Comparison of ENCODE assay signal across 20 cellular contexts in the genomic region with DNA sequence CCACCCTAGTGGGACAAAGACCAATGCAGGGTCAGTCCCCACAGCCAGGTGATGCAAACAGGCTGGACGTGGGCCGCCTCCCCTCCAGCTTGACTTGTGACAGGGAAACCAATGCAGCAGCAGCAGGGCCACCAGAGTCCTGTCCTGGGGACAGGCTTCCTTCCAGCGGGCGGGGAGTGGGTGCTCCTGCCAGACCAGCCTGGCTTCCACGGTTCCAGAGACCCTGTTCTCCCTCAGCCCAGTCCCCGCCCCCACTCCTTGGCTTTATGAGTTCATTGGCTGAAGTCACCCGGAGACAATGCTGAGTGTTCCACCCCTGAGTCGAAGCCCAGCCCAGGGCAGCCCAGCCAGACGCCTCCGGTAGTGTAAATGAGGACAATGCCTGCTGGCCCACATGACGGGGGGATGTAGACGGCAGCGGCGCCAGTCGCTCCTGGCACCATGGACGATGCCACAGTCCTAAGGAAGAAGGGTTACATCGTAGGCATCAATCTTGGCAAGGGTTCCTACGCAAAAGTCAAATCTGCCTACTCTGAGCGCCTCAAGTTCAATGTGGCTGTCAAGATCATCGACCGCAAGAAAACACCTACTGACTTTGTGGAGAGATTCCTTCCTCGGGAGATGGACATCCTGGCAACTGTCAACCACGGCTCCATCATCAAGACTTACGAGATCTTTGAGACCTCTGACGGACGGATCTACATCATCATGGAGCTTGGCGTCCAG. TPM values are rescaled to one million over a fixed set of nuclear protein-coding genes. Genes with fewer than 3 reads are reported as not detected.
"Had no signal": no experiment of that assay in that cellular context is flagged by ENCODE, and none has a peak within 500 bp of the region (broad histone marks: within the 10 kb centered on the region; RNA-seq: fewer than 3 reads in every experiment).

A gene (plus strand): TSS at position 350 of the 726 bp plus-strand sequence. CDS start 92 bp downstream, at position 442.

- ATAC-seq: activated naive CD4-positive, alpha-beta T cell treated with anti-CD3 and anti-CD28 coated beads, Interleukin-2, amount 50 U/mL, for 72 hours; body of pancreas; heart right ventricle; stimulated activated naive CD8-positive, alpha-beta T cell treated with anti-CD3 and anti-CD28 coated beads, Interleukin-15, amount 100 ng/mL, for 72 hours had no signal

- H3K36me3 ChIP-seq: neural progenitor cell had no signal

- H3K9me3 Mint-ChIP-seq: activated naive CD4-positive, alpha-beta T cell treated with anti-CD3 and anti-CD28 coated beads, Interleukin-2, amount 50 U/mL, for 72 hours; neural progenitor cell; stimulated activated naive CD8-positive, alpha-beta T cell treated with anti-CD3 and anti-CD28 coated beads, Interleukin-15, amount 100 ng/mL, for 72 hours had no signal

- H3K9me3 ChIP-seq: body of pancreas, heart right ventricle had no signal

- H3K36me3 Mint-ChIP-seq: activated naive CD4-positive, alpha-beta T cell treated with anti-CD3 and anti-CD28 coated beads, Interleukin-2, amount 50 U/mL, for 72 hours had no signal

- H3K27me3 ChIP-seq: body of pancreas, dorsolateral prefrontal cortex, heart right ventricle, neural progenitor cell had no signal

- H3K4me1 ChIP-seq: heart right ventricle, neural progenitor cell, parathyroid adenoma had no signal

- H3K4me3 Mint-ChIP-seq: neural progenitor cell; stimulated activated naive CD8-positive, alpha-beta T cell treated with anti-CD3 and anti-CD28 coated beads, Interleukin-15, amount 100 ng/mL, for 72 hours had no signal

- DNase-seq: activated CD4-positive, alpha-beta T cell treated with anti-CD3 and anti-CD28 coated beads for 48 hours; activated T-cell treated with anti-CD3 and anti-CD28 coated beads, Interleukin-2, amount 50 U/mL, for 1 hour; amniotic stem cell; body of pancreas; cerebellar nuclear complex; dorsolateral prefrontal cortex; retina; stimulated activated CD4-positive, alpha-beta T cell treated with anti-CD3 and anti-CD28 coated beads, Interleukin-15, amount 100 ng/mL, for 24 hours; stimulated activated CD4-positive, alpha-beta T cell treated with anti-CD3 and anti-CD28 coated beads, Interleukin-4, amount 100 ng/mL, for 24 hours; stimulated activated naive CD8-positive, alpha-beta T cell treated with anti-CD3 and anti-CD28 coated beads, Interleukin-15, amount 100 ng/mL, for 72 hours had no signal

- H3K4me1 Mint-ChIP-seq: neural progenitor cell; stimulated activated naive CD8-positive, alpha-beta T cell treated with anti-CD3 and anti-CD28 coated beads, Interleukin-15, amount 100 ng/mL, for 72 hours had no signal

- H3K27me3 Mint-ChIP-seq: stimulated activated naive CD8-positive, alpha-beta T cell treated with anti-CD3 and anti-CD28 coated beads, Interleukin-15, amount 100 ng/mL, for 72 hours had no signal

- H3K4me3 ChIP-seq: body of pancreas, dorsolateral prefrontal cortex, heart right ventricle, neural progenitor cell had no signal

- H3K27ac ChIP-seq: body of pancreas, dorsolateral prefrontal cortex, heart right ventricle, neural progenitor cell, parathyroid adenoma had no signal

RNA-seq across cellular contexts. Expression of the gene that starts here (rescaled TPM):
- total RNA-seq: activated naive CD4-positive, alpha-beta T cell treated with anti-CD3 and anti-CD28 coated beads, Interleukin-2, amount 50 U/mL, for 72 hours; frontal cortex; kidney epithelial cell; lower leg skin; myocyte; T-helper 1 cell treated with Interleukin-12 subunit alpha and Interleukin-12 subunit beta and Interleukin-4 antibody, amounts not matched to agents 30 ng/mL and 1 ng/mL, for 36 hours; urinary bladder had no signal
